28 cellular contexts compared by ENCODE assay signal in genomic region chr18:2028986-2029385, GRCh38.
"Had no signal": no experiment of that assay in that cellular context is flagged by ENCODE, and none has a peak within 500 bp of the region (broad histone marks: within the 10 kb centered on the region; RNA-seq: fewer than 3 reads in every experiment).

No MANE protein-coding gene starts in this region.

- H3K27me3 ChIP-seq: ovary, right lobe of liver, sigmoid colon, stomach, thyroid gland, tibial nerve, upper lobe of left lung, vagina had no signal

- H3K27me3 Mint-ChIP-seq: natural killer cell treated with Interleukin-12 subunit alpha and Interleukin-12 subunit beta and Interleukin-15 and Interleukin-18, amount 100 ng/mL, for 72 hours; progenitor cell of endocrine pancreas; stimulated activated naive B cell treated with anti-CD40 and anti-IgM and Interleukin-4, amounts not matched to agents 10 μg/mL and 1 μg/mL and 100 μg/mL, for 72 hours; stimulated activated naive CD8-positive, alpha-beta T cell treated with anti-CD3 and anti-CD28 coated beads, Interleukin-15, Interleukin-2, amounts not matched to agents 100 ng/mL and 50 ng/mL, for 24 hours had no signal

- H3K4me1 Mint-ChIP-seq: neural crest cell; stimulated activated effector memory CD8-positive, alpha-beta T cell treated with anti-CD3 and anti-CD28 coated beads, Interleukin-12 subunit alpha, Interleukin-12 subunit beta, amount 100 ng/mL, for 72 hours; stimulated activated naive B cell treated with anti-CD40 and anti-IgM and Interleukin-4, amounts not matched to agents 10 μg/mL and 1 μg/mL and 100 μg/mL, for 72 hours had no signal

- ATAC-seq: natural killer cell treated with Interleukin-12 subunit alpha and Interleukin-12 subunit beta and Interleukin-15 and Interleukin-18, amount 100 ng/mL, for 72 hours; psoas muscle; right cardiac atrium; right lobe of liver; stimulated activated effector memory CD8-positive, alpha-beta T cell treated with anti-CD3 and anti-CD28 coated beads, Interleukin-12 subunit alpha, Interleukin-12 subunit beta, amount 100 ng/mL, for 72 hours; stimulated activated naive B cell treated with anti-CD40 and anti-IgM and Interleukin-4, amounts not matched to agents 10 μg/mL and 1 μg/mL and 100 μg/mL, for 72 hours had no signal

- H2AFZ ChIP-seq: parathyroid adenoma had no signal

- H3K9me3 ChIP-seq: ovary, psoas muscle, right lobe of liver, sigmoid colon, stomach, thoracic aorta, thyroid gland, tibial nerve, upper lobe of left lung, vagina had no signal

- H3K4me1 ChIP-seq: parathyroid adenoma, psoas muscle, right lobe of liver, sigmoid colon, stomach, thyroid gland, tibial nerve, upper lobe of left lung, vagina had no signal

- DNase-seq: nephron progenitor cell; occipital lobe; ovary; posterior cingulate gyrus; psoas muscle; right cardiac atrium; right lobe of liver; sigmoid colon; small intestine; stimulated activated CD4-positive, alpha-beta T cell treated with anti-CD3 and anti-CD28 coated beads, Interleukin-15, amount 100 ng/mL, for 24 hours; stimulated activated CD4-positive, alpha-beta T cell treated with anti-CD3 and anti-CD28 coated beads, Interleukin-2, amount 100 ng/mL, for 24 hours; stimulated activated CD4-positive, alpha-beta T cell treated with anti-CD3 and anti-CD28 coated beads, Interleukin-2, amount 100 ng/mL, for 48 hours; stimulated activated CD4-positive, alpha-beta T cell treated with anti-CD3 and anti-CD28 coated beads, Interleukin-4, amount 100 ng/mL, for 24 hours; stimulated activated naive B cell treated with anti-CD40 and anti-IgM and Interleukin-4, amounts not matched to agents 10 μg/mL and 1 μg/mL and 100 μg/mL, for 72 hours; stimulated activated naive CD4-positive, alpha-beta T cell treated with Interleukin-2 at 50 U/mL for 16 hours; stomach; thyroid gland; trophoblast cell; upper lobe of left lung had no signal

- H3K4me3 Mint-ChIP-seq: natural killer cell treated with Interleukin-12 subunit alpha and Interleukin-12 subunit beta and Interleukin-15 and Interleukin-18, amount 100 ng/mL, for 72 hours; nephron progenitor cell; neural crest cell; stimulated activated effector memory CD8-positive, alpha-beta T cell treated with anti-CD3 and anti-CD28 coated beads, Interleukin-12 subunit alpha, Interleukin-12 subunit beta, amount 100 ng/mL, for 72 hours; stimulated activated naive B cell treated with anti-CD40 and anti-IgM and Interleukin-4, amounts not matched to agents 10 μg/mL and 1 μg/mL and 100 μg/mL, for 72 hours; stimulated activated naive CD8-positive, alpha-beta T cell treated with anti-CD3 and anti-CD28 coated beads, Interleukin-15, Interleukin-2, amounts not matched to agents 100 ng/mL and 50 ng/mL, for 24 hours had no signal

- H3K9me3 Mint-ChIP-seq: nephron progenitor cell; stimulated activated effector memory CD8-positive, alpha-beta T cell treated with anti-CD3 and anti-CD28 coated beads, Interleukin-12 subunit alpha, Interleukin-12 subunit beta, amount 100 ng/mL, for 72 hours; stimulated activated naive CD8-positive, alpha-beta T cell treated with anti-CD3 and anti-CD28 coated beads, Interleukin-15, Interleukin-2, amounts not matched to agents 100 ng/mL and 50 ng/mL, for 24 hours had no signal

- H3K27ac Mint-ChIP-seq: natural killer cell treated with Interleukin-12 subunit alpha and Interleukin-12 subunit beta and Interleukin-15 and Interleukin-18, amount 100 ng/mL, for 72 hours; nephron progenitor cell; progenitor cell of endocrine pancreas; stimulated activated effector memory CD8-positive, alpha-beta T cell treated with anti-CD3 and anti-CD28 coated beads, Interleukin-12 subunit alpha, Interleukin-12 subunit beta, amount 100 ng/mL, for 72 hours; stimulated activated naive B cell treated with anti-CD40 and anti-IgM and Interleukin-4, amounts not matched to agents 10 μg/mL and 1 μg/mL and 100 μg/mL, for 72 hours; stimulated activated naive CD8-positive, alpha-beta T cell treated with anti-CD3 and anti-CD28 coated beads, Interleukin-15, Interleukin-2, amounts not matched to agents 100 ng/mL and 50 ng/mL, for 24 hours had no signal

- H3K36me3 ChIP-seq: ovary, right lobe of liver, sigmoid colon, stomach, thoracic aorta, thyroid gland, tibial nerve, upper lobe of left lung, vagina had no signal

- H3K36me3 Mint-ChIP-seq: natural killer cell treated with Interleukin-12 subunit alpha and Interleukin-12 subunit beta and Interleukin-15 and Interleukin-18, amount 100 ng/mL, for 72 hours; stimulated activated effector memory CD8-positive, alpha-beta T cell treated with anti-CD3 and anti-CD28 coated beads, Interleukin-12 subunit alpha, Interleukin-12 subunit beta, amount 100 ng/mL, for 72 hours; stimulated activated naive B cell treated with anti-CD40 and anti-IgM and Interleukin-4, amounts not matched to agents 10 μg/mL and 1 μg/mL and 100 μg/mL, for 72 hours had no signal

- H3K9ac ChIP-seq: parathyroid adenoma had no signal

- H3K79me2 ChIP-seq: parathyroid adenoma had no signal

- H3K27ac ChIP-seq: ovary, parathyroid adenoma, psoas muscle, right lobe of liver, sigmoid colon, stomach, thoracic aorta, thyroid gland, tibial nerve, upper lobe of left lung, vagina had no signal

- H3K4me3 ChIP-seq: ovary, psoas muscle, right lobe of liver, sigmoid colon, stomach, thoracic aorta, thyroid gland, tibial nerve, upper lobe of left lung, vagina had no signal
